In the genomic region with DNA sequence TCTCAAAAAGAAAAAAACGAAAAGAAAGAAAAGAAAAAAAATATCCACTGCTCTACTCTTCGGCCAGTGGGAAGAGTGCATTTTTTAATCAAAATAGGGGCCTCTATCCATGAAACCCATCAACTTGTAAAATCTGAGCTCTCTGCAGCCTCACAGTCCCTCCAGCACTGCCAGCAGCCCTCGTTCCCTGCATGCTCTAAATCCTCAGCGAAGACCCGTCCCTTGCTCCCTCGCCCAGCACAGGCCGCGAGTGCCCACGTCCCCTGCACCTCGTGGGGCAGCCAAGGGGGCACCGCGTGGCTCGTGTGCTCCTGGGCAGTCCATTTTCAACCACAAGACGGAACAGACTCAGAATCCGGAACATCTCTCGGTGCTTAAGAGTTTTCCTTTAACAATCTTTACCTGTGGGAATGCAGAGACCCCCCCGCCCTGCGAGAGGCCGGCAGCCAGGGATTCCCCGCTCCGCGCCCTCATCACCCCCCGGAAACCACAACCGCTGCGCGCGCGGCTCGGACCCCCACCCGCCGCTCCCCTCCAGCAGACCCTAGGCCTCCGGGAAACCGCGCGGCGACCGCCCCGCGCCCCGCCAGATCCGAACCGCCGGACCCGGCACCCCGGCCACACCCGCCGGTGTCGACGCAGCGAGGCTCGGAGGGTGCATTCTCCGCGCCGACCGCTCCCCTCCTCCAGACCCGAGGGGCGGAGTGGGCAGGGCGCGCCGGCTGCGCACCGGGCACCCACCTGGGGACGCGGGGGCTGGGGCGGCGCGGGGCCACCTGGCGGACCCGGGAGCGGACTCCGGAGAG, we compare ENCODE assay signal across 7 cellular contexts. TPM values are rescaled to one million over a fixed set of nuclear protein-coding genes. Genes with fewer than 3 reads are reported as not detected.
DNase-seq lines count a peak whose midpoint lies in the region; ATAC-seq, FAIRE-seq and TF ChIP-seq lines count a peak whose summit lies in the region.

No MANE protein-coding gene starts in this region.

- no peak for TF ChIP-seq EP300 in upper lobe of left lung (IDR thresholded peaks at IDR 0.05)

- no peak for FAIRE-seq in astrocyte (lab: Jason Lieb, UNC)

- 9% methylated on average over 12 of the region's 71 CpGs for WGBS in right lobe of liver (ENCODE audit: insufficient coverage, low coverage, low lambda C conversion rate, missing lambda C conversion rate)
- WGBS in upper lobe of left lung, 2 donors: 3 to 8% methylated on average over 7 to 18 of the region's 71 CpGs

- H3K9ac ChIP-seq in HUES6 (ENCODE audit: low read length) (peak overlapping the region; percentile 71), astrocyte (ENCODE audit: low read length) (peak overlapping the region; percentile 81)

- ATAC-seq in right lobe of liver (no peak), upper lobe of left lung (ENCODE audit: low FRiP score in 2 of 2) (peak in 1 of 2 donors; percentile 2), GM18520 (IDR thresholded peaks at IDR 0.05; ENCODE audit: unreplicated experiment) (no peak), GM19397 (IDR thresholded peaks at IDR 0.05; ENCODE audit: unreplicated experiment) (no peak)

- TF ChIP-seq CTCF in GM12865 (IDR thresholded peaks at IDR 0.05; ENCODE audit: insufficient read depth, low read depth, low read length, missing control alignments) (no peak), astrocyte (IDR thresholded peaks at IDR 0.05; ENCODE audit: insufficient read depth, low read depth, low read length) (no peak), right lobe of liver (IDR thresholded peaks at IDR 0.05) (peak in 1 of 4 donors; percentile 2), upper lobe of left lung (IDR thresholded peaks at IDR 0.05) (peak in 1 of 6 experiments; percentile 38)

- DNase-seq in GM12865 (ENCODE audit: low read depth): no peak
- DNase-seq in astrocyte (ENCODE audit: low read depth): no peak
- DNase-seq in right lobe of liver: peak in 1 of 3 donors; percentile 53
- DNase-seq in upper lobe of left lung: peak in 1 of 2 donors; percentile 38

- H3K27ac ChIP-seq in HUES6 (ENCODE audit: low read depth, low read length) (no peak overlapping the region), astrocyte (ENCODE audit: low read depth, low read length) (no peak overlapping the region), right lobe of liver (peak overlapping the region; percentile 31 to 67 (median 66)), upper lobe of left lung (peak overlapping the region; percentile 83 to 90 (median 87))

- peak overlapping the region; percentile 94 for H2AFZ ChIP-seq in astrocyte (ENCODE audit: low read depth, low read length)

- intact Hi-C loops in right lobe of liver (cut with DNase I): no loop called here

- H3K4me3 ChIP-seq in GM12865 (ENCODE audit: low read depth, low read length) (peak overlapping the region; percentile 73), HUES6 (ENCODE audit: low read depth, low read length) (peak overlapping the region; percentile 99), astrocyte (ENCODE audit: insufficient read depth, low read depth, low read length) (peak overlapping the region; percentile 79), right lobe of liver (peak overlapping the region; percentile 94 to 97 (median 95)), upper lobe of left lung (peak overlapping the region; percentile 92 to 99 (median 97))

- peaks cover 12% of the 10 kb centered on the region for H3K27me3 Mint-ChIP-seq in astrocyte (ENCODE audit: low read depth, unreplicated experiment)

- H3K27me3 ChIP-seq in HUES6 (ENCODE audit: control insufficient read depth, insufficient read depth, low read length) (peaks cover 36% of the 10 kb centered on the region), astrocyte (ENCODE audit: insufficient read depth, low read length) (peaks cover 24% of the 10 kb centered on the region), right lobe of liver (peaks cover 0 to 16% of the 10 kb centered on the region in 2 donors), upper lobe of left lung (peaks cover 0 to 16% (median 12%) of the 10 kb centered on the region in 4 donors)

- peaks cover 47% of the 10 kb centered on the region for H4K20me1 ChIP-seq in astrocyte (ENCODE audit: insufficient read depth, low read length)

- H3K36me3 ChIP-seq in HUES6 (ENCODE audit: control insufficient read depth, insufficient read depth, low read length) (peaks cover 2% of the 10 kb centered on the region; the same call in 1 of the 2 replicates), astrocyte (ENCODE audit: insufficient read depth, low read length) (no peaks in the 10 kb centered on the region), right lobe of liver (no peaks in the 10 kb centered on the region), upper lobe of left lung (no peaks in the 10 kb centered on the region)

- H3K36me3 Mint-ChIP-seq in astrocyte (ENCODE audit: low read depth, unreplicated experiment): peaks cover 7% of the 10 kb centered on the region

- TF ChIP-seq POLR2A in right lobe of liver (IDR thresholded peaks at IDR 0.05) (no peak), upper lobe of left lung (IDR thresholded peaks at IDR 0.05) (no peak)

- peak overlapping the region; percentile 95 for H3K4me3 Mint-ChIP-seq in astrocyte (ENCODE audit: unreplicated experiment)

- H3K4me1 ChIP-seq in HUES6 (ENCODE audit: control insufficient read depth, insufficient read depth, low read length): peaks cover 11% of the 10 kb centered on the region
- H3K4me1 ChIP-seq in astrocyte (ENCODE audit: insufficient read depth, low read length): peaks cover 14% of the 10 kb centered on the region
- H3K4me1 ChIP-seq in right lobe of liver: peaks cover 0 to 12% (median 0%) of the 10 kb centered on the region in 4 donors
- H3K4me1 ChIP-seq in upper lobe of left lung: peaks cover 39 to 61% (median 47%) of the 10 kb centered on the region in 4 donors

- H3K79me2 ChIP-seq in astrocyte (ENCODE audit: insufficient read depth, low read length): peaks cover 53% of the 10 kb centered on the region

- peak overlapping the region; percentile 85 for H3K27ac Mint-ChIP-seq in astrocyte (ENCODE audit: unreplicated experiment)

- no peaks in the 10 kb centered on the region for H3K9me3 Mint-ChIP-seq in astrocyte (ENCODE audit: unreplicated experiment)

- H3K4me1 Mint-ChIP-seq in astrocyte (ENCODE audit: low read depth, unreplicated experiment): peaks cover 20% of the 10 kb centered on the region

- H3K4me2 ChIP-seq in astrocyte (ENCODE audit: low read length): peak overlapping the region; percentile 93

- no peaks in the 10 kb centered on the region for H3K9me3 ChIP-seq in HUES6 (ENCODE audit: control insufficient read depth, insufficient read depth, low read depth, low read length)
- no peaks in the 10 kb centered on the region for H3K9me3 ChIP-seq in astrocyte (ENCODE audit: insufficient read depth, low read depth, low read length)
- no peaks in the 10 kb centered on the region for H3K9me3 ChIP-seq in right lobe of liver
- no peaks in the 10 kb centered on the region for H3K9me3 ChIP-seq in upper lobe of left lung

RNA-seq across cellular contexts. Expression of gene ANKRD27, which starts 0.6 kb away (rescaled TPM):
- total RNA-seq in astrocyte (19.7 and 20.8 TPM in 2 replicates), right lobe of liver (10 to 100 TPM in 2 of 6 experiments, 1 to 10 TPM in 4; 7.6 to 12.5 (median 9.0) TPM), upper lobe of left lung (10 to 100 TPM; 31.3 to 46.1 (median 35.3) TPM)

RNA-seq across cellular contexts. Expression of gene RGS9BP, which starts 1.3 kb away (rescaled TPM):
- 0.18 and 0.19 TPM in 2 replicates for total RNA-seq in astrocyte
- under 1 TPM in 1 of 6 experiments, not detected in 5; 0.11 TPM for total RNA-seq in right lobe of liver
- total RNA-seq in upper lobe of left lung: 1 to 10 TPM; 2.2 to 9.4 (median 6.0) TPM

RNA-seq across cellular contexts. Expression of gene NUDT19, which starts 17.3 kb away (rescaled TPM):
- total RNA-seq in astrocyte: 3.3 and 4.0 TPM in 2 replicates
- 10 to 100 TPM in 1 of 6 experiments, 1 to 10 TPM in 5; 4.1 to 11.8 (median 7.2) TPM for total RNA-seq in right lobe of liver
- total RNA-seq in upper lobe of left lung: 10 to 100 TPM in 5 of 6 donors, 1 to 10 TPM in 1; 9.4 to 21.6 (median 15.3) TPM

RNA-seq across cellular contexts. Expression of gene TDRD12, which starts 45.2 kb away (rescaled TPM):
- not detected in 2 replicates for total RNA-seq in astrocyte
- total RNA-seq in right lobe of liver: under 1 TPM in 1 of 6 experiments, not detected in 5; 0.17 TPM
- 1 to 10 TPM in 1 of 6 donors, under 1 TPM in 3, not detected in 2; 0.15 to 4.0 (median 0.38) TPM for total RNA-seq in upper lobe of left lung

Comparison
In these comparisons a context has a peak if more than half of its experiments do, and no peak if none do; other contexts are left out.
1. H3K27ac ChIP-seq: peak in right lobe of liver (3 of 3) and upper lobe of left lung (4 of 4); none in HUES6 (single experiment) and astrocyte (single experiment).
2. Peak in every context shown above with its lines, with median percentiles within 50 percentile points of each other: H3K4me3 ChIP-seq.